17 cellular contexts compared by ENCODE assay signal in genomic region chr22:44646141-44646540, GRCh38. TPM values are rescaled to one million over a fixed set of nuclear protein-coding genes. Genes with fewer than 3 reads are reported as not detected.
DNase-seq lines count a peak whose midpoint lies in the region; FAIRE-seq and TF ChIP-seq lines count a peak whose summit lies in the region.
"Had no signal": no experiment of that assay in that cellular context is flagged by ENCODE, and none has a peak within 500 bp of the region (broad histone marks: within the 10 kb centered on the region; RNA-seq: fewer than 3 reads in every experiment).

No MANE protein-coding gene starts in this region.

- H3K4me1 Mint-ChIP-seq in chondrocyte (ENCODE audit: low read depth) (peaks cover 4% of the 10 kb centered on the region), endothelial cell (ENCODE audit: unreplicated experiment) (peaks cover 5% of the 10 kb centered on the region)

- H3K27ac ChIP-seq in right atrium auricular region, result no peak overlapping the region

- intact Hi-C loops in cardiac septum (cut with DNase I), result no loop called here

- no peaks in the 10 kb centered on the region for H3K4me1 ChIP-seq in right atrium auricular region

- no peaks in the 10 kb centered on the region for H3K36me3 ChIP-seq in right atrium auricular region

- FAIRE-seq in GM19239 (lab: Jason Lieb, UNC), result no peak
- FAIRE-seq: D721Med, G401.6, GM12891, GM18507, H1 had no signal

- H3K36me3 Mint-ChIP-seq in chondrocyte (ENCODE audit: low read depth) (no peaks in the 10 kb centered on the region), endothelial cell (ENCODE audit: low read depth, unreplicated experiment) (no peaks in the 10 kb centered on the region)

- H3K9me3 Mint-ChIP-seq in chondrocyte (ENCODE audit: low read depth), result no peaks in the 10 kb centered on the region
- no peaks in the 10 kb centered on the region for H3K9me3 Mint-ChIP-seq in endothelial cell (ENCODE audit: unreplicated experiment)
- H3K9me3 Mint-ChIP-seq: CD4-positive, alpha-beta T cell; H9 had no signal

- no peak overlapping the region for H3K4me3 ChIP-seq in right atrium auricular region

- H3K27me3 ChIP-seq in right atrium auricular region, result no peaks in the 10 kb centered on the region

- H3K4me3 Mint-ChIP-seq in chondrocyte (ENCODE audit: unreplicated experiment) (no peak overlapping the region), endothelial cell (ENCODE audit: unreplicated experiment) (no peak overlapping the region)
- H3K4me3 Mint-ChIP-seq: CD4-positive, alpha-beta T cell; H9 had no signal

- H3K9me3 ChIP-seq in right atrium auricular region, result no peaks in the 10 kb centered on the region
- H3K9me3 ChIP-seq: Caco-2 had no signal

- peaks cover 17% of the 10 kb centered on the region for H3K27me3 Mint-ChIP-seq in chondrocyte (ENCODE audit: low read depth)
- no peaks in the 10 kb centered on the region for H3K27me3 Mint-ChIP-seq in endothelial cell (ENCODE audit: unreplicated experiment)
- H3K27me3 Mint-ChIP-seq: CD4-positive, alpha-beta T cell had no signal

- TF ChIP-seq CTCF in right atrium auricular region (IDR thresholded peaks at IDR 0.05) (no peak), chondrocyte (IDR thresholded peaks at IDR 0.05) (no peak), endothelial cell (IDR thresholded peaks at IDR 0.05; ENCODE audit: unreplicated experiment) (no peak)

- no peak overlapping the region for H3K27ac Mint-ChIP-seq in chondrocyte (ENCODE audit: unreplicated experiment)
- H3K27ac Mint-ChIP-seq in endothelial cell (ENCODE audit: unreplicated experiment), result no peak overlapping the region
- H3K27ac Mint-ChIP-seq: CD4-positive, alpha-beta T cell had no signal

- DNase-seq in cardiac septum (ENCODE audit: low spot score), result peak; percentile 53
- DNase-seq in right atrium auricular region (ENCODE audit: low spot score), result no peak
- peak; percentile 52 for DNase-seq in chondrocyte (ENCODE audit: low spot score)
- peak; percentile 76 for DNase-seq in mesenteric fat pad (ENCODE audit: low spot score)
- no peak for DNase-seq in endothelial cell (ENCODE audit: low spot score)
- DNase-seq in GM19239 (ENCODE audit: insufficient read length, low spot score), result no peak
- no peak for DNase-seq in SK-N-DZ (ENCODE audit: low spot score)
- DNase-seq: 8988T; C1 segment of cervical spinal cord; Caco-2; CD4-positive, alpha-beta T cell had no signal

RNA-seq across cellular contexts. Expression of gene PRR5, which starts 55.9 kb away (rescaled TPM):
- total RNA-seq in cardiac septum, result 3.2 TPM
- 10 to 100 TPM; 10.5 to 12.1 TPM for total RNA-seq in right atrium auricular region
- total RNA-seq in chondrocyte, result 10.6 to 17.2 TPM (median 15.1 TPM) in 3 replicates
- total RNA-seq in mesenteric fat pad, result 38.9 TPM
- 40.5 TPM for total RNA-seq in endothelial cell (ENCODE audit: unreplicated experiment)
- 1.0 and 3.1 TPM in 2 replicates for polyA plus RNA-seq in SK-N-DZ (2014; cell fraction: cytosol; rRNA removed)
- 0.84 and 1.1 TPM in 2 replicates for polyA plus RNA-seq in SK-N-DZ (2014; cell fraction: nucleus; rRNA removed)

Comparison
In these comparisons a context has a peak if more than half of its experiments do, and no peak if none do; other contexts are left out.
1. DNase-seq: peak in cardiac septum (single experiment), chondrocyte (single experiment) and mesenteric fat pad (single experiment); none in right atrium auricular region (single experiment), endothelial cell (single experiment), GM19239 (single experiment) and SK-N-DZ (single experiment).